ENCODE assay signal across 27 cellular contexts in the genomic region with DNA sequence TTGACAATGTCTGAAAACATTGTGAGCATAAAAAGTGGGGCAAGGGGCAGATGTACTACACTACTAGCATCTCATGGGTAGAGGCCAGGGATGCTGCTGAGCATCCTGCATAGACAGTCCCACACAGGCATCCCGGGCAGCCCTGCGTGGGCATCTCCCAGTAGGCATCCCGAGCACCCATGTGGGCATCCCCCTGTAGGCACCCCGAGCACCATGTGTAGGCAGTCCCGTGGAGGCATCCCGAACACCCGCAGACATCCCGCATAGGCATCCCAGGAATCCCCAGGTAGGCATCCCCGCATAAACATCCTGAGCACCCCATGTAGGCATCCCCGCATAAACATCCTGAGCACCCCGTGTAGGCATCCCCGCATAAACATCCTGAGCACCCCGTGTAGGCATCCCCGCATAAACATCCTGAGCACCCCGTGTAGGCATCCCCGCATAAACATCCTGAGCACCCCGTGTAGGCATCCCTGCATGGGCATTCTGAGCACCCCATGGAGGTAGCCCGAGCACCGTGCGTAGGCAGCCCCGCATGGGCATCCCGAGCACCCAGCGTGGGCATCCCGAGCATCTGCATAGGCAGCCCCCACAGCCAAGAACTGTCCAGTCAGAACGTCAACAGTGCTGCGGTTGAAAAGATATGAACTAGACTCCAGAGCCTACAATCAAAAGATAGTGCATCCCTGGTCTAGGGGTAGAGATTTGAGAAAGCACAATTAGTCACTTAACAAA.
"Had no signal": no experiment of that assay in that cellular context is flagged by ENCODE, and none has a peak within 500 bp of the region (broad histone marks: within the 10 kb centered on the region; RNA-seq: fewer than 3 reads in every experiment).

No MANE protein-coding gene starts in this region.

- H3K4me1 ChIP-seq: colonic mucosa, esophagus squamous epithelium, gastrocnemius medialis, heart left ventricle, left lung had no signal

- H3K9me3 ChIP-seq: colonic mucosa, esophagus squamous epithelium, gastrocnemius medialis, heart left ventricle, left lung had no signal

- DNase-seq: colonic mucosa; cortex of kidney; effector CD8-positive, alpha-beta T cell; effector memory CD8-positive, alpha-beta T cell; endodermal cell; erythroblast; esophagus squamous epithelium; foreskin fibroblast; foreskin melanocyte; gastrocnemius medialis; heart left ventricle; hypothalamus; left cardiac atrium; left ventricle myocardium superior; mammary epithelial cell; mesendoderm; midbrain had no signal

- H3K27ac ChIP-seq: colonic mucosa, epithelial cell of prostate, esophagus squamous epithelium, gastrocnemius medialis, heart left ventricle, hepatocyte, left lung had no signal

- ATAC-seq: effector memory CD8-positive, alpha-beta T cell; esophagus mucosa; gastrocnemius medialis; left cardiac atrium; left lung; left ventricle myocardium superior had no signal

- H3K27me3 Mint-ChIP-seq: dendritic cell treated with granulocyte-macrophage colony-stimulating factor and Interleukin-4, amounts not matched to agents 40 ng/mL and 50 ng/mL, for 4 days; effector memory CD8-positive, alpha-beta T cell; memory B cell had no signal

- FAIRE-seq: endometrium, islet of Langerhans, keratinocyte had no signal

- H3K27ac Mint-ChIP-seq: effector memory CD8-positive, alpha-beta T cell; endodermal cell; memory B cell had no signal

- H3K4me1 Mint-ChIP-seq: endodermal cell had no signal

- H3K9me3 Mint-ChIP-seq: effector memory CD8-positive, alpha-beta T cell; endodermal cell; memory B cell had no signal

- H2AFZ ChIP-seq: hepatocyte had no signal

- H3K27me3 ChIP-seq: colonic mucosa, esophagus squamous epithelium, gastrocnemius medialis, heart left ventricle, hepatocyte, left lung had no signal

- H3K4me3 Mint-ChIP-seq: dendritic cell treated with granulocyte-macrophage colony-stimulating factor and Interleukin-4, amounts not matched to agents 40 ng/mL and 50 ng/mL, for 4 days; effector memory CD8-positive, alpha-beta T cell; endodermal cell; memory B cell had no signal

- H3K79me2 ChIP-seq: hepatocyte had no signal

- H3K36me3 ChIP-seq: colonic mucosa had no signal

- H3K4me2 ChIP-seq: hepatocyte had no signal

- H3K4me3 ChIP-seq: colonic mucosa, esophagus squamous epithelium, gastrocnemius medialis, heart left ventricle, hepatocyte, left lung, lung had no signal
